Comparison of ENCODE assay signal across 9 cellular contexts in the genomic region with DNA sequence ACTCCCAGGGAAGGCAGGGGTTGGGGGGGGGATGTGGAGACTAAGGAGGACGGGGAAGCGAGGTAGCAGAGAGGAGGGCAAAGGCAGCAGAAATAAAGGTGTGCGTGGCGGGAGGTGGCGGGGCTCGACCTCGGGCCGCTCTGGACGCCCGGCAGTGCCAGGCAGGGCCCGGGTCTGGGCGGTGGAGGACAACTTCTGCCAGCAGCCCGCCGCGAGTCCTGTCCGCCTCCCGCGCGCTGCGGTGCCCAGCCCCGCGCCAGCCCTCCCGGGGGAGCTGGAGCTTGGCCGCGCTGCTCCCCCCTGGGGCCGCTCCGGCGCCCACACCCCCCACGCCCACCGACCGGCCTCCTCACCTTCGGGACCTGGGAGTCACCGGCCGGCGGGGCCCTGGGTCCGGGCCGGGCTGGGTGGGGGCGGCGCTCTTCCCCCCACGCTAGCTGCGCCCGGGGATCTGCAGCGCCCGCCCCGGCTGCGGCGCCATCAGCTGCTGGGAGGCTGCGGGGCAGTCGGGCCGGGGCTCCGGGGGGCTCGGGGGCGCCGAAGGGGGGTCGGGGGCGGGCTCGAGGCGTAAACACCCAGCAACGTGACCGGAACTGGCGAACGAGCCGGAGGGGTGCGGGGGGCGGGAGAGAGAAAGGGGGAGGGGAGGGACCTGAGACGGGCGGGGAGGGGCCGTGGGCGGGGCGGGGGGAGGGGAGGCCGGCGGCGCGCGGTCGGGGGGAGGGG. TPM values are rescaled to one million over a fixed set of nuclear protein-coding genes. Genes with fewer than 3 reads are reported as not detected.
DNase-seq lines count a peak whose midpoint lies in the region; ATAC-seq and TF ChIP-seq lines count a peak whose summit lies in the region.
"Had no signal": no experiment of that assay in that cellular context is flagged by ENCODE, and none has a peak within 500 bp of the region (broad histone marks: within the 10 kb centered on the region; RNA-seq: fewer than 3 reads in every experiment).

A gene (minus strand): TSS at position 595 of the 726 bp plus-strand sequence. CDS start 14,507 bp downstream, outside the sequence.

- no peak for TF ChIP-seq CTCF in heart left ventricle (IDR thresholded peaks at IDR 0.05)

- H3K4me1 ChIP-seq in heart left ventricle = peaks cover 0 to 11% (median 1%) of the 10 kb centered on the region in 12 donors
- H3K4me1 ChIP-seq in iPS-20b (ENCODE audit: insufficient read depth, low read length) = no peaks in the 10 kb centered on the region
- no peaks in the 10 kb centered on the region for H3K4me1 ChIP-seq in urinary bladder (ENCODE audit: insufficient read depth)

- H3K27me3 ChIP-seq in heart left ventricle = peaks cover 3 to 63% (median 31%) of the 10 kb centered on the region in 9 donors
- H3K27me3 ChIP-seq in iPS-20b (ENCODE audit: insufficient read depth, low read length) = peaks cover 47% of the 10 kb centered on the region

- H3K27ac ChIP-seq in heart left ventricle (no peak within 1 kb of the TSS), iPS-20b (ENCODE audit: low read length) (no peak within 1 kb of the TSS), urinary bladder (ENCODE audit: low read depth) (no peak within 1 kb of the TSS)

- intact Hi-C loops in heart left ventricle (cut with DNase I) = no loop called here
- intact Hi-C loops in left ventricle myocardium superior (cut with micrococcal nuclease) = no loop called here

- H3K36me3 ChIP-seq in heart left ventricle (no peaks in the 10 kb centered on the region), iPS-20b (ENCODE audit: insufficient read depth, low read depth, low read length) (no peaks in the 10 kb centered on the region), urinary bladder (ENCODE audit: insufficient read depth) (no peaks in the 10 kb centered on the region)

- no peak for TF ChIP-seq POLR2A in heart left ventricle (IDR thresholded peaks at IDR 0.05)

- no peak for ATAC-seq in heart left ventricle
- no peak for ATAC-seq in left ventricle myocardium superior
- ATAC-seq in SK-N-SH treated with all-trans-retinoic acid at 6 μM for 48 hours = peak; percentile 37
- no peak for ATAC-seq in HG03565 (IDR thresholded peaks at IDR 0.05; ENCODE audit: unreplicated experiment)
- ATAC-seq in GM19328 (IDR thresholded peaks at IDR 0.05; ENCODE audit: unreplicated experiment) = no peak

- H3K4me3 ChIP-seq in heart left ventricle = peak within 1 kb of the TSS in 7 of 12 donors; percentile 17 to 36 (median 28)
- H3K4me3 ChIP-seq in iPS-20b (ENCODE audit: low read length) = peak within 1 kb of the TSS; percentile 67
- peak within 1 kb of the TSS; percentile 13 for H3K4me3 ChIP-seq in urinary bladder (ENCODE audit: low read depth, low read length)

- H3K9ac ChIP-seq in iPS-20b (ENCODE audit: low read depth, low read length) = peak within 1 kb of the TSS; percentile 25; the same call in 1 of the 2 replicates

- DNase-seq in heart left ventricle (peak in 1 of 5 donors; percentile 44), left ventricle myocardium superior (no peak)
- no peak for DNase-seq in activated CD8-positive, alpha-beta memory T cell treated with anti-CD3 and anti-CD28 coated beads, Interleukin-2, amount 50 U/mL, for 48 hours
- DNase-seq: NCI-H2107 had no signal

- 3 to 14% (median 5%) methylated on average over 11 to 76 of the region's 76 CpGs for WGBS in heart left ventricle, 4 donors
- 2% methylated on average over 66 of the region's 76 CpGs for WGBS in urinary bladder

- no peaks in the 10 kb centered on the region for H3K9me3 ChIP-seq in heart left ventricle
- no peaks in the 10 kb centered on the region for H3K9me3 ChIP-seq in iPS-20b (ENCODE audit: insufficient read depth, low read depth, low read length)

TF ChIP-seq in SK-N-SH treated with all-trans-retinoic acid at 6 μM for 48 hours, 23 proteins besides CTCF, POLR2A, EP300 and RAD21:
- no peak for TF ChIP-seq ISL1 (CRISPR knock-in tag; IDR thresholded peaks at IDR 0.05)
- no peak for TF ChIP-seq PPARA (CRISPR knock-in tag; IDR thresholded peaks at IDR 0.05; ENCODE audit: borderline replicate concordance)
- TF ChIP-seq, protein P1, sequence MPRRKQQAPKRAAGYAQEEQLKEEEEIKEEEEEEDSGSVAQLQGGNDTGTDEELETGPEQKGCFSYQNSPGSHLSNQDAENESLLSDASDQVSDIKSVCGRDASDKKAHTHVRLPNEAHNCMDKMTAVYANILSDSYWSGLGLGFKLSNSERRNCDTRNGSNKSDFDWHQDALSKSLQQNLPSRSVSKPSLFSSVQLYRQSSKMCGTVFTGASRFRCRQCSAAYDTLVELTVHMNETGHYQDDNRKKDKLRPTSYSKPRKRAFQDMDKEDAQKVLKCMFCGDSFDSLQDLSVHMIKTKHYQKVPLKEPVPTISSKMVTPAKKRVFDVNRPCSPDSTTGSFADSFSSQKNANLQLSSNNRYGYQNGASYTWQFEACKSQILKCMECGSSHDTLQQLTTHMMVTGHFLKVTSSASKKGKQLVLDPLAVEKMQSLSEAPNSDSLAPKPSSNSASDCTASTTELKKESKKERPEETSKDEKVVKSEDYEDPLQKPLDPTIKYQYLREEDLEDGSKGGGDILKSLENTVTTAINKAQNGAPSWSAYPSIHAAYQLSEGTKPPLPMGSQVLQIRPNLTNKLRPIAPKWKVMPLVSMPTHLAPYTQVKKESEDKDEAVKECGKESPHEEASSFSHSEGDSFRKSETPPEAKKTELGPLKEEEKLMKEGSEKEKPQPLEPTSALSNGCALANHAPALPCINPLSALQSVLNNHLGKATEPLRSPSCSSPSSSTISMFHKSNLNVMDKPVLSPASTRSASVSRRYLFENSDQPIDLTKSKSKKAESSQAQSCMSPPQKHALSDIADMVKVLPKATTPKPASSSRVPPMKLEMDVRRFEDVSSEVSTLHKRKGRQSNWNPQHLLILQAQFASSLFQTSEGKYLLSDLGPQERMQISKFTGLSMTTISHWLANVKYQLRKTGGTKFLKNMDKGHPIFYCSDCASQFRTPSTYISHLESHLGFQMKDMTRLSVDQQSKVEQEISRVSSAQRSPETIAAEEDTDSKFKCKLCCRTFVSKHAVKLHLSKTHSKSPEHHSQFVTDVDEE (CRISPR knock-in tag; IDR thresholded peaks at IDR 0.05) = no peak
- no peak for TF ChIP-seq ZNF70 (CRISPR knock-in tag; IDR thresholded peaks at IDR 0.05)
- no peak for TF ChIP-seq ARNTL (CRISPR knock-in tag; IDR thresholded peaks at IDR 0.05; ENCODE audit: borderline replicate concordance, low read depth)
- TF ChIP-seq, protein P2, sequence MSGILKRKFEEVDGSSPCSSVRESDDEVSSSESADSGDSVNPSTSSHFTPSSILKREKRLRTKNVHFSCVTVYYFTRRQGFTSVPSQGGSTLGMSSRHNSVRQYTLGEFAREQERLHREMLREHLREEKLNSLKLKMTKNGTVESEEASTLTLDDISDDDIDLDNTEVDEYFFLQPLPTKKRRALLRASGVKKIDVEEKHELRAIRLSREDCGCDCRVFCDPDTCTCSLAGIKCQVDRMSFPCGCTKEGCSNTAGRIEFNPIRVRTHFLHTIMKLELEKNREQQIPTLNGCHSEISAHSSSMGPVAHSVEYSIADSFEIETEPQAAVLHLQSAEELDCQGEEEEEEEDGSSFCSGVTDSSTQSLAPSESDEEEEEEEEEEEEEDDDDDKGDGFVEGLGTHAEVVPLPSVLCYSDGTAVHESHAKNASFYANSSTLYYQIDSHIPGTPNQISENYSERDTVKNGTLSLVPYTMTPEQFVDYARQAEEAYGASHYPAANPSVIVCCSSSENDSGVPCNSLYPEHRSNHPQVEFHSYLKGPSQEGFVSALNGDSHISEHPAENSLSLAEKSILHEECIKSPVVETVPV (CRISPR knock-in tag; IDR thresholded peaks at IDR 0.05) = no peak
- TF ChIP-seq ESRRG (CRISPR knock-in tag; IDR thresholded peaks at IDR 0.05) = no peak
- TF ChIP-seq, protein P3, sequence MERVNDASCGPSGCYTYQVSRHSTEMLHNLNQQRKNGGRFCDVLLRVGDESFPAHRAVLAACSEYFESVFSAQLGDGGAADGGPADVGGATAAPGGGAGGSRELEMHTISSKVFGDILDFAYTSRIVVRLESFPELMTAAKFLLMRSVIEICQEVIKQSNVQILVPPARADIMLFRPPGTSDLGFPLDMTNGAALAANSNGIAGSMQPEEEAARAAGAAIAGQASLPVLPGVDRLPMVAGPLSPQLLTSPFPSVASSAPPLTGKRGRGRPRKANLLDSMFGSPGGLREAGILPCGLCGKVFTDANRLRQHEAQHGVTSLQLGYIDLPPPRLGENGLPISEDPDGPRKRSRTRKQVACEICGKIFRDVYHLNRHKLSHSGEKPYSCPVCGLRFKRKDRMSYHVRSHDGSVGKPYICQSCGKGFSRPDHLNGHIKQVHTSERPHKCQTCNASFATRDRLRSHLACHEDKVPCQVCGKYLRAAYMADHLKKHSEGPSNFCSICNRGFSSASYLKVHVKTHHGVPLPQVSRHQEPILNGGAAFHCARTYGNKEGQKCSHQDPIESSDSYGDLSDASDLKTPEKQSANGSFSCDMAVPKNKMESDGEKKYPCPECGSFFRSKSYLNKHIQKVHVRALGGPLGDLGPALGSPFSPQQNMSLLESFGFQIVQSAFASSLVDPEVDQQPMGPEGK (CRISPR knock-in tag; IDR thresholded peaks at IDR 0.05; ENCODE audit: borderline replicate concordance) = no peak
- TF ChIP-seq OSR1 (CRISPR knock-in tag; IDR thresholded peaks at IDR 0.05) = no peak
- no peak for TF ChIP-seq CSDC2 (CRISPR knock-in tag; IDR thresholded peaks at IDR 0.05)
- no peak for TF ChIP-seq ZFP30 (CRISPR knock-in tag; IDR thresholded peaks at IDR 0.05)
- no peak for TF ChIP-seq ZNF8 (CRISPR knock-in tag; IDR thresholded peaks at IDR 0.05)
- TF ChIP-seq, protein P4, sequence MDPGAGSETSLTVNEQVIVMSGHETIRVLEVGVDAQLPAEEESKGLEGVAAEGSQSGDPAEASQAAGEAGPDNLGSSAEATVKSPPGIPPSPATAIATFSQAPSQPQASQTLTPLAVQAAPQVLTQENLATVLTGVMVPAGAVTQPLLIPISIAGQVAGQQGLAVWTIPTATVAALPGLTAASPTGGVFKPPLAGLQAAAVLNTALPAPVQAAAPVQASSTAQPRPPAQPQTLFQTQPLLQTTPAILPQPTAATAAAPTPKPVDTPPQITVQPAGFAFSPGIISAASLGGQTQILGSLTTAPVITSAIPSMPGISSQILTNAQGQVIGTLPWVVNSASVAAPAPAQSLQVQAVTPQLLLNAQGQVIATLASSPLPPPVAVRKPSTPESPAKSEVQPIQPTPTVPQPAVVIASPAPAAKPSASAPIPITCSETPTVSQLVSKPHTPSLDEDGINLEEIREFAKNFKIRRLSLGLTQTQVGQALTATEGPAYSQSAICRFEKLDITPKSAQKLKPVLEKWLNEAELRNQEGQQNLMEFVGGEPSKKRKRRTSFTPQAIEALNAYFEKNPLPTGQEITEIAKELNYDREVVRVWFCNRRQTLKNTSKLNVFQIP (CRISPR knock-in tag; IDR thresholded peaks at IDR 0.05; ENCODE audit: borderline replicate concordance, low read depth) = no peak
- TF ChIP-seq RARB (CRISPR knock-in tag; IDR thresholded peaks at IDR 0.05) = no peak
- TF ChIP-seq ZNF565 (CRISPR knock-in tag; conservative IDR thresholded peaks at IDR 0.05; ENCODE audit: low read depth) = no peak

RNA-seq across cellular contexts. Expression of the gene that starts here (rescaled TPM):
- total RNA-seq in heart left ventricle (under 1 TPM in 6 of 9 donors, not detected in 3; 0.08 to 0.44 (median 0.18) TPM), left ventricle myocardium superior (0.12 TPM), urinary bladder (0.32 TPM)
- polyA plus RNA-seq in heart left ventricle (under 1 TPM; 0.03 to 0.27 TPM), urinary bladder (0.14 TPM)

Comparison
In these comparisons a context has a peak if more than half of its experiments do, and no peak if none do; other contexts are left out.
1. H3K4me3 ChIP-seq: peak in every context shown above with its lines; median percentile 67 in iPS-20b; 28 in heart left ventricle; 13 in urinary bladder.